In the genomic region with DNA sequence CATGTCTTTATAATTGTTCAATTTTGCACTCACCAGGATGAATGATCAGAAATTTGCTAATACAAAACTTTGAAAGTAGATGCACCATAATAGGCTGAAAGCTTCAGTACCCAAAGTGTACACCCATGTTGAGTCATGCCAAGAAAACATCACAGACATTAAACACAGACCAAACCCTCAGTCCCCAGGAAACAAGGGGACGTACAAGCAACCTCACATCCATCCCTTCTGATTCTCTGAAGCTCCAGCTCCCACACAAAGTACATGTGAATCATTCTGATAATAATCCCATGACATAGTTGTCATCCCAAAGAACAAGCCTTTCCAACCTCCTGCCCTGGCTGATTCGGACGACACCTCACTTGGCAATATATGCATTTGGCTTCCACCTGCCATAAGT, we compare ENCODE assay signal across 29 cellular contexts.
"Had no signal": no experiment of that assay in that cellular context is flagged by ENCODE, and none has a peak within 500 bp of the region (broad histone marks: within the 10 kb centered on the region; RNA-seq: fewer than 3 reads in every experiment).

No MANE protein-coding gene starts in this region.

- H3K27me3 ChIP-seq: heart right ventricle, hepatocyte, left lung, neural progenitor cell, neutrophil, pancreas, spleen, stomach, testis, thyroid gland, transverse colon, upper lobe of left lung, vagina had no signal

- ATAC-seq: heart right ventricle; left colon; left lung; lower lobe of right lung; natural killer cell; pancreas; right cardiac atrium; sciatic nerve; stimulated activated memory B cell treated with anti-CD40 and anti-IgM and Interleukin-4, amounts not matched to agents 10 μg/mL and 1 μg/mL and 100 μg/mL, for 72 hours; stimulated activated naive CD8-positive, alpha-beta T cell treated with anti-CD3 and anti-CD28 coated beads, Interleukin-15, Interleukin-2, amounts not matched to agents 100 U/mL and 50 U/mL, for 24 hours had no signal

- H3K36me3 Mint-ChIP-seq: neural progenitor cell; stimulated activated memory B cell treated with anti-CD40 and anti-IgM and Interleukin-4, amounts not matched to agents 10 μg/mL and 1 μg/mL and 100 μg/mL, for 72 hours had no signal

- DNase-seq: heart right ventricle; left colon; left lung; lower lobe of right lung; mesendoderm; naive B cell; natural killer cell; nephron progenitor cell; pancreas; posterior cingulate gyrus; retina; right cardiac atrium; small intestine; spleen; stimulated activated CD4-positive, alpha-beta T cell treated with anti-CD3 and anti-CD28 coated beads, Interleukin-4, amount 100 ng/mL, for 24 hours; stimulated activated naive CD8-positive, alpha-beta T cell treated with anti-CD3 and anti-CD28 coated beads, Interleukin-15, Interleukin-2, amounts not matched to agents 100 U/mL and 50 U/mL, for 24 hours; stomach; testis; thyroid gland; transverse colon; upper lobe of left lung had no signal

- H3K9ac ChIP-seq: neural progenitor cell had no signal

- H3K4me2 ChIP-seq: hepatocyte, neural progenitor cell had no signal

- H3K4me3 ChIP-seq: heart right ventricle, hepatocyte, left lung, lower lobe of right lung, neural progenitor cell, pancreas, prostate gland, spleen, stomach, testis, thyroid gland, transverse colon, upper lobe of left lung, vagina had no signal

- H3K36me3 ChIP-seq: heart right ventricle, left lung, lower lobe of right lung, neural progenitor cell, neutrophil, pancreas, prostate gland, spleen, stomach, thyroid gland, transverse colon, upper lobe of left lung, vagina had no signal

- H2AFZ ChIP-seq: hepatocyte, neural progenitor cell had no signal

- H3K79me2 ChIP-seq: hepatocyte had no signal

- H3K27ac ChIP-seq: heart right ventricle, hepatocyte, left lung, lower lobe of right lung, neural progenitor cell, neutrophil, pancreas, prostate gland, spleen, stomach, testis, thyroid gland, transverse colon, upper lobe of left lung, vagina had no signal

- H3K4me1 Mint-ChIP-seq: naive B cell; stimulated activated memory B cell treated with anti-CD40 and anti-IgM and Interleukin-4, amounts not matched to agents 10 μg/mL and 1 μg/mL and 100 μg/mL, for 72 hours had no signal

- H3K4me1 ChIP-seq: left lung, pancreas, prostate gland, transverse colon had no signal

- H3K27ac Mint-ChIP-seq: mesothelial cell of epicardium; naive B cell; natural killer cell; nephron progenitor cell; neural progenitor cell; stimulated activated memory B cell treated with anti-CD40 and anti-IgM and Interleukin-4, amounts not matched to agents 10 μg/mL and 1 μg/mL and 100 μg/mL, for 72 hours had no signal

- H3K4me3 Mint-ChIP-seq: mesothelial cell of epicardium; naive B cell; natural killer cell; nephron progenitor cell; neural progenitor cell; stimulated activated memory B cell treated with anti-CD40 and anti-IgM and Interleukin-4, amounts not matched to agents 10 μg/mL and 1 μg/mL and 100 μg/mL, for 72 hours had no signal

- H3K9me3 ChIP-seq: neutrophil, pancreas, prostate gland, testis, thyroid gland, vagina had no signal

- H3K27me3 Mint-ChIP-seq: stimulated activated memory B cell treated with anti-CD40 and anti-IgM and Interleukin-4, amounts not matched to agents 10 μg/mL and 1 μg/mL and 100 μg/mL, for 72 hours had no signal
